In genomic region chr2:218217366-218218309, GRCh38 we compare ENCODE assay signal across 8 cellular contexts. TPM values are rescaled to one million over a fixed set of nuclear protein-coding genes. Genes with fewer than 3 reads are reported as not detected.
DNase-seq lines count a peak whose midpoint lies in the region; ATAC-seq and TF ChIP-seq lines count a peak whose summit lies in the region.

No MANE protein-coding gene starts in this region.

- H3K4me1 Mint-ChIP-seq in activated T-helper 2 cell treated with anti-CD3 and anti-CD28 coated beads, Interferon-gamma antibody, Interleukin-2, Interleukin-4, amounts not matched to agents 10 μg/mL and 5 μg/mL and 100 μg/mL, durations not matched to agents 14 hours and 24 hours and 36 hours (ENCODE audit: low read depth), result peaks cover 40% of the 10 kb centered on the region

- CTCF ChIA-PET in PC-3 (lab: Charles Lee), result no interaction called here

- H3K9me3 ChIP-seq in PC-3 (ENCODE audit: low read length) (no peaks in the 10 kb centered on the region), neutrophil (no peaks in the 10 kb centered on the region), suprapubic skin (no peaks in the 10 kb centered on the region)

- no peak for TF ChIP-seq EP300 in suprapubic skin (IDR thresholded peaks at IDR 0.05)

- peaks cover 24% of the 10 kb centered on the region for H4K20me1 ChIP-seq in PC-3 (ENCODE audit: low read length)

- H3K9me3 Mint-ChIP-seq in activated T-helper 2 cell treated with anti-CD3 and anti-CD28 coated beads, Interferon-gamma antibody, Interleukin-2, Interleukin-4, amounts not matched to agents 10 μg/mL and 5 μg/mL and 100 μg/mL, durations not matched to agents 14 hours and 24 hours and 36 hours, result no peaks in the 10 kb centered on the region

- ATAC-seq in HG02763 (IDR thresholded peaks at IDR 0.05; ENCODE audit: unreplicated experiment) (peak; percentile 33), PC-3 (peak; percentile 60)

- H3K27me3 ChIP-seq in PC-3 (ENCODE audit: low read length) (no peaks in the 10 kb centered on the region), neutrophil (no peaks in the 10 kb centered on the region), suprapubic skin (no peaks in the 10 kb centered on the region)

- H3K9me2 ChIP-seq in PC-3 (replicated peaks; ENCODE audit: low read length), result no peaks in the 10 kb centered on the region

- WGBS in suprapubic skin, result under 1% methylated on average over 31 of the region's 47 CpGs

- peaks cover 56% of the 10 kb centered on the region for H3K36me3 Mint-ChIP-seq in activated T-helper 2 cell treated with anti-CD3 and anti-CD28 coated beads, Interferon-gamma antibody, Interleukin-2, Interleukin-4, amounts not matched to agents 10 μg/mL and 5 μg/mL and 100 μg/mL, durations not matched to agents 14 hours and 24 hours and 36 hours (ENCODE audit: low read depth)

- H3K4me1 ChIP-seq in PC-3 (ENCODE audit: insufficient read depth, low read length), result peaks cover 26% of the 10 kb centered on the region
- H3K4me1 ChIP-seq in neutrophil (ENCODE audit: control insufficient read depth in 1 of 2, insufficient read depth in 1 of 2, low read depth in 1 of 2, low read length in 1 of 2), result peaks cover 48 to 63% of the 10 kb centered on the region in 2 experiments
- peaks cover 52% of the 10 kb centered on the region for H3K4me1 ChIP-seq in suprapubic skin

- intact Hi-C loops in PC-3 (cut with micrococcal nuclease), result no loop called here
- intact Hi-C loops in activated T-helper 2 cell treated with anti-CD3 and anti-CD28 coated beads, Interferon-gamma antibody, Interleukin-2, Interleukin-4, amounts not matched to agents 10 μg/mL and 5 μg/mL and 100 μg/mL, durations not matched to agents 14 hours and 24 hours and 36 hours (cut with micrococcal nuclease), result loop anchor here (1.0 to 5.0 kb wide), 8 partner anchors 12 to 1170 kb away; partner anchors contain the start of genes AAMP, CNOT9, DNPEP and PNKD

- H3K27me3 Mint-ChIP-seq in activated T-helper 2 cell treated with anti-CD3 and anti-CD28 coated beads, Interferon-gamma antibody, Interleukin-2, Interleukin-4, amounts not matched to agents 10 μg/mL and 5 μg/mL and 100 μg/mL, durations not matched to agents 14 hours and 24 hours and 36 hours (ENCODE audit: low read depth), result no peaks in the 10 kb centered on the region

- peak; percentile 66 for DNase-seq in DMS 273 (lab: John Stamatoyannopoulos, UW; ENCODE audit: unreplicated experiment)
- DNase-seq in DMS 273 treated with DMSO at 0.1 percent for 48 hours (lab: John Stamatoyannopoulos, UW), result no peak
- DNase-seq in PC-3, result peak; percentile 25
- DNase-seq in activated T-helper 2 cell treated with anti-CD3 and anti-CD28 coated beads, Interferon-gamma antibody, Interleukin-2, Interleukin-4, amounts not matched to agents 10 μg/mL and 5 μg/mL and 100 μg/mL, durations not matched to agents 14 hours and 24 hours and 36 hours (ENCODE audit: low spot score), result peak; percentile 61
- DNase-seq in fibroblast of villous mesenchyme (ENCODE audit: low read depth), result peak; percentile 46
- peak; percentile 84 to 86 for DNase-seq in suprapubic skin (ENCODE audit: low spot score in 2 of 2)

- TF ChIP-seq CTCF in PC-3 (conservative IDR thresholded peaks at IDR 0.05; ENCODE audit: low read depth, low read length) (no peak), fibroblast of villous mesenchyme (IDR thresholded peaks at IDR 0.05; ENCODE audit: insufficient read depth, low read depth, low read length) (no peak), neutrophil (IDR thresholded peaks at IDR 0.05) (no peak), suprapubic skin (IDR thresholded peaks at IDR 0.05) (no peak)

- peaks cover 60% of the 10 kb centered on the region for H3K79me2 ChIP-seq in PC-3 (ENCODE audit: low read length)

- H3K9ac ChIP-seq in PC-3 (ENCODE audit: low read length), result peak overlapping the region; percentile 92

- H3K4me3 Mint-ChIP-seq in activated T-helper 2 cell treated with anti-CD3 and anti-CD28 coated beads, Interferon-gamma antibody, Interleukin-2, Interleukin-4, amounts not matched to agents 10 μg/mL and 5 μg/mL and 100 μg/mL, durations not matched to agents 14 hours and 24 hours and 36 hours (ENCODE audit: low read depth), result peak overlapping the region; percentile 89

- peak overlapping the region; percentile 83 for H3K4me2 ChIP-seq in PC-3 (ENCODE audit: low read length)

- peak overlapping the region; percentile 89 for H2AFZ ChIP-seq in PC-3 (ENCODE audit: low read length)

- no peaks in the 10 kb centered on the region for H3F3A ChIP-seq in PC-3 (ENCODE audit: low read length, unreplicated experiment)

- H3K4me3 ChIP-seq in PC-3 (ENCODE audit: low read length) (peak overlapping the region; percentile 100), fibroblast of villous mesenchyme (ENCODE audit: low read depth, low read length) (peak overlapping the region; percentile 96), neutrophil (ENCODE audit: low read depth in 1 of 2, low read length in 1 of 2) (peak overlapping the region; percentile 61 to 93), suprapubic skin (peak overlapping the region; percentile 98)

- H3K36me3 ChIP-seq in PC-3 (ENCODE audit: low read depth, low read length) (peaks cover 8% of the 10 kb centered on the region; the same call in 1 of the 2 replicates), neutrophil (peaks cover 19% of the 10 kb centered on the region), suprapubic skin (no peaks in the 10 kb centered on the region)

- H3K27ac ChIP-seq in PC-3 (ENCODE audit: low read length), result peak overlapping the region; percentile 23
- H3K27ac ChIP-seq in neutrophil, result peak overlapping the region; percentile 93
- peak overlapping the region; percentile 98 for H3K27ac ChIP-seq in suprapubic skin

- POLR2A ChIA-PET in PC-3 (lab: Charles Lee; ENCODE audit: unreplicated experiment), result no interaction called here

- TF ChIP-seq POLR2A in suprapubic skin (IDR thresholded peaks at IDR 0.05), result no peak

- TSS peak; percentile 42 for BruUV-seq in PC-3 (replicated peaks; lab: Mats Ljungman, UMichigan)

- peak overlapping the region; percentile 95 for H3K27ac Mint-ChIP-seq in activated T-helper 2 cell treated with anti-CD3 and anti-CD28 coated beads, Interferon-gamma antibody, Interleukin-2, Interleukin-4, amounts not matched to agents 10 μg/mL and 5 μg/mL and 100 μg/mL, durations not matched to agents 14 hours and 24 hours and 36 hours

RNA-seq across cellular contexts. Expression of gene ARPC2, which starts 0.6 kb away (rescaled TPM):
- total RNA-seq in PC-3 (2014; rRNA removed), result 210 and 213 TPM in 2 replicates
- total RNA-seq in activated T-helper 2 cell treated with anti-CD3 and anti-CD28 coated beads, Interferon-gamma antibody, Interleukin-2, Interleukin-4, amounts not matched to agents 10 μg/mL and 5 μg/mL and 100 μg/mL, durations not matched to agents 14 hours and 24 hours and 36 hours, result 639 and 643 TPM in 2 replicates
- total RNA-seq in fibroblast of villous mesenchyme, result 482 and 483 TPM in 2 replicates
- total RNA-seq in suprapubic skin, result 100 to 1,000 TPM; 267 to 384 (median 275) TPM

RNA-seq across cellular contexts. Expression of gene GPBAR1, which starts 43.2 kb away (rescaled TPM):
- total RNA-seq in PC-3 (2014; rRNA removed) (0.18 TPM in 1 of 2 replicates, not detected in the other), fibroblast of villous mesenchyme (under 0.01 TPM in 1 of 2 replicates, not detected in the other), suprapubic skin (1 to 10 TPM in 2 of 4 donors, under 1 TPM in 1, not detected in 1; 0.98 to 2.0 (median 1.6) TPM)
- 0.41 and 0.87 TPM in 2 replicates for total RNA-seq in activated T-helper 2 cell treated with anti-CD3 and anti-CD28 coated beads, Interferon-gamma antibody, Interleukin-2, Interleukin-4, amounts not matched to agents 10 μg/mL and 5 μg/mL and 100 μg/mL, durations not matched to agents 14 hours and 24 hours and 36 hours

RNA-seq across cellular contexts. Expression of gene CXCR1, which starts 50.9 kb away (rescaled TPM):
- total RNA-seq in PC-3 (2014; rRNA removed), result not detected in 2 replicates
- total RNA-seq in activated T-helper 2 cell treated with anti-CD3 and anti-CD28 coated beads, Interferon-gamma antibody, Interleukin-2, Interleukin-4, amounts not matched to agents 10 μg/mL and 5 μg/mL and 100 μg/mL, durations not matched to agents 14 hours and 24 hours and 36 hours, result not detected in 2 replicates
- total RNA-seq in fibroblast of villous mesenchyme, result not detected in 2 replicates
- 1 to 10 TPM in 1 of 4 donors, under 1 TPM in 1, not detected in 2; 0.87 to 1.0 TPM for total RNA-seq in suprapubic skin

RNA-seq across cellular contexts. Expression of gene AAMP, which starts 52.3 kb away (rescaled TPM):
- total RNA-seq in PC-3 (2014; rRNA removed) (272 and 312 TPM in 2 replicates), fibroblast of villous mesenchyme (104 and 110 TPM in 2 replicates), suprapubic skin (100 to 1,000 TPM; 103 to 154 (median 144) TPM)
- 82.4 and 82.9 TPM in 2 replicates for total RNA-seq in activated T-helper 2 cell treated with anti-CD3 and anti-CD28 coated beads, Interferon-gamma antibody, Interleukin-2, Interleukin-4, amounts not matched to agents 10 μg/mL and 5 μg/mL and 100 μg/mL, durations not matched to agents 14 hours and 24 hours and 36 hours

RNA-seq across cellular contexts. Expression of gene PNKD, which starts 52.7 kb away (rescaled TPM):
- total RNA-seq in PC-3 (2014; rRNA removed), result 95.5 and 97.7 TPM in 2 replicates
- 19.9 and 20.8 TPM in 2 replicates for total RNA-seq in activated T-helper 2 cell treated with anti-CD3 and anti-CD28 coated beads, Interferon-gamma antibody, Interleukin-2, Interleukin-4, amounts not matched to agents 10 μg/mL and 5 μg/mL and 100 μg/mL, durations not matched to agents 14 hours and 24 hours and 36 hours
- total RNA-seq in fibroblast of villous mesenchyme, result 26.1 and 26.8 TPM in 2 replicates
- total RNA-seq in suprapubic skin, result 10 to 100 TPM; 33.4 to 66.4 (median 49.4) TPM

Comparison
In these comparisons a context has a peak if more than half of its experiments do, and no peak if none do; other contexts are left out.
1. H3K27ac ChIP-seq: peak in every context shown above with its lines; median percentile 98 in suprapubic skin; 93 in neutrophil; 23 in PC-3.